ENCODE assay signal across 9 cellular contexts in genomic region chr3:46909535-46910161, GRCh38. TPM values are rescaled to one million over a fixed set of nuclear protein-coding genes. Genes with fewer than 3 reads are reported as not detected.
DNase-seq lines count a peak whose midpoint lies in the region; ATAC-seq and TF ChIP-seq lines count a peak whose summit lies in the region.
"Had no signal": no experiment of that assay in that cellular context is flagged by ENCODE, and none has a peak within 500 bp of the region (broad histone marks: within the 10 kb centered on the region; RNA-seq: fewer than 3 reads in every experiment).

No MANE protein-coding gene starts in this region.

- H3K27me3 ChIP-seq in GM06990 (replicated peaks; ENCODE audit: control insufficient read depth, insufficient read depth, low read length) (no peaks in the 10 kb centered on the region), PC-3 (ENCODE audit: low read length) (no peaks in the 10 kb centered on the region), esophagus squamous epithelium (peaks cover 0 to 7% (median 0%) of the 10 kb centered on the region in 4 donors)

- peak; percentile 91 for TF ChIP-seq CTCF in GM06990 (IDR thresholded peaks at IDR 0.05; ENCODE audit: insufficient read depth, low read length, poor library complexity, severe bottlenecking)
- TF ChIP-seq CTCF in PC-3 (conservative IDR thresholded peaks at IDR 0.05; ENCODE audit: low read depth, low read length), result peak; percentile 92
- peak; percentile 69 to 89 (median 78) for TF ChIP-seq CTCF in esophagus squamous epithelium (IDR thresholded peaks at IDR 0.05)

- BruUV-seq in PC-3 (replicated peaks; lab: Mats Ljungman, UMichigan), result no TSS peak

- peak overlapping the region; percentile 39; the same call in 1 of the 2 replicates for H2AFZ ChIP-seq in PC-3 (ENCODE audit: low read length)

- peaks cover 9 to 12% of the 10 kb centered on the region in 2 donors for H3K4me1 Mint-ChIP-seq in natural killer cell treated with Interleukin-12 subunit alpha and Interleukin-12 subunit beta and Interleukin-15 and Interleukin-18, amount 100 ng/mL, for 72 hours (ENCODE audit: low read depth in 2 of 2)

- no peak overlapping the region for H3K9ac ChIP-seq in PC-3 (ENCODE audit: low read length)

- CTCF ChIA-PET in PC-3 (lab: Charles Lee), result interaction anchor here (0.5 to 1.6 kb wide), 11 partner anchors 15 to 246 kb away, joined by 3 to 11 read pairs (median 4); partner anchors contain the start of gene NBEAL2

- no peaks in the 10 kb centered on the region for H3K9me2 ChIP-seq in PC-3 (replicated peaks; ENCODE audit: low read length)

- intact Hi-C loops in PC-3 (cut with micrococcal nuclease) (loop anchor here (1.0 kb wide), 1 partner anchor 204 kb away; no protein-coding TSS in a partner anchor), esophagus squamous epithelium (cut with DNase I) (no loop called here)

- WGBS in esophagus squamous epithelium, 2 donors, result 2% methylated on average over 8 of the region's 18 CpGs; no CpG with 5 or more reads in 1 of the 2 donors

- H3K27ac ChIP-seq in PC-3 (ENCODE audit: low read length) (no peak overlapping the region), esophagus squamous epithelium (no peak overlapping the region)

- H3K27me3 Mint-ChIP-seq in natural killer cell treated with Interleukin-12 subunit alpha and Interleukin-12 subunit beta and Interleukin-15 and Interleukin-18, amount 100 ng/mL, for 72 hours, result no peaks in the 10 kb centered on the region

- H3K9me3 ChIP-seq in PC-3 (ENCODE audit: low read length) (no peaks in the 10 kb centered on the region), esophagus squamous epithelium (no peaks in the 10 kb centered on the region)

- H3K4me3 ChIP-seq in GM06990 (replicated peaks; ENCODE audit: low read depth, low read length), result no peak overlapping the region
- no peak overlapping the region for H3K4me3 ChIP-seq in PC-3 (ENCODE audit: low read length)
- no peak overlapping the region for H3K4me3 ChIP-seq in esophagus squamous epithelium

- no peak overlapping the region for H3K4me3 Mint-ChIP-seq in natural killer cell treated with Interleukin-12 subunit alpha and Interleukin-12 subunit beta and Interleukin-15 and Interleukin-18, amount 100 ng/mL, for 72 hours

- POLR2A ChIA-PET in PC-3 (lab: Charles Lee; ENCODE audit: unreplicated experiment), result interaction anchor here (0.6 kb wide), 1 partner anchor 502 kb away, joined by 6 read pairs; the partner anchor contains the start of genes CCR5AS and CCRL2

- H3K36me3 Mint-ChIP-seq in natural killer cell treated with Interleukin-12 subunit alpha and Interleukin-12 subunit beta and Interleukin-15 and Interleukin-18, amount 100 ng/mL, for 72 hours, result peaks cover 5% of the 10 kb centered on the region

- peak; percentile 71 for DNase-seq in GM06990 (ENCODE audit: extremely low read depth, insufficient read length)
- peak in 65 of 76 experiments; percentile 6 to 80 (median 54) for DNase-seq in HUDEP-2 (lab: John Stamatoyannopoulos, UW; ENCODE audit: unreplicated experiment in 76 of 76)
- DNase-seq in PC-3, result peak; percentile 87
- DNase-seq in activated T-cell treated with anti-CD3 and anti-CD28 coated beads for 4 hours, result peak; percentile 70
- DNase-seq in esophagus squamous epithelium (lab: John Stamatoyannopoulos, UW), result no peak
- peak; percentile 81 for DNase-seq in natural killer cell treated with Interleukin-12 subunit alpha and Interleukin-12 subunit beta and Interleukin-15 and Interleukin-18, amount 100 ng/mL, for 72 hours (ENCODE audit: low spot score)
- DNase-seq in stimulated activated CD8-positive, alpha-beta memory T cell treated with anti-CD3 and anti-CD28 coated beads, Interleukin-7, amount 100 ng/mL, for 48 hours (ENCODE audit: extremely low read depth in 1 of 2, low read depth in 1 of 2), result peak; percentile 64 to 77

- H3K36me3 ChIP-seq in GM06990 (ENCODE audit: control insufficient read depth, insufficient read depth, low read length) (no peaks in the 10 kb centered on the region), PC-3 (ENCODE audit: low read depth, low read length) (no peaks in the 10 kb centered on the region), esophagus squamous epithelium (no peaks in the 10 kb centered on the region)

- no peak for TF ChIP-seq POLR2A in esophagus squamous epithelium (IDR thresholded peaks at IDR 0.05)

- H3K4me2 ChIP-seq in PC-3 (ENCODE audit: low read length), result peak overlapping the region; percentile 38

- H3K79me2 ChIP-seq in PC-3 (ENCODE audit: low read length), result no peaks in the 10 kb centered on the region

- H3K27ac Mint-ChIP-seq in natural killer cell treated with Interleukin-12 subunit alpha and Interleukin-12 subunit beta and Interleukin-15 and Interleukin-18, amount 100 ng/mL, for 72 hours, result no peak overlapping the region

- peaks cover 5% of the 10 kb centered on the region; the same call in 1 of the 2 replicates for H3K4me1 ChIP-seq in PC-3 (ENCODE audit: insufficient read depth, low read length)
- H3K4me1 ChIP-seq in esophagus squamous epithelium, result peaks cover 16 to 36% (median 17%) of the 10 kb centered on the region in 3 donors

- H4K20me1 ChIP-seq in PC-3 (ENCODE audit: low read length), result no peaks in the 10 kb centered on the region

- H3F3A ChIP-seq in PC-3 (ENCODE audit: low read length, unreplicated experiment), result no peaks in the 10 kb centered on the region

- H3K9me3 Mint-ChIP-seq in natural killer cell treated with Interleukin-12 subunit alpha and Interleukin-12 subunit beta and Interleukin-15 and Interleukin-18, amount 100 ng/mL, for 72 hours, result no peaks in the 10 kb centered on the region

- ATAC-seq in PC-3, result peak; percentile 83
- ATAC-seq in natural killer cell treated with Interleukin-12 subunit alpha and Interleukin-12 subunit beta and Interleukin-15 and Interleukin-18, amount 100 ng/mL, for 72 hours, result peak; percentile 78 to 82
- ATAC-seq in HG03097 (IDR thresholded peaks at IDR 0.05; ENCODE audit: low FRiP score, unreplicated experiment), result no peak

RNA-seq across cellular contexts. Expression of gene PTH1R, which starts 32.1 kb away (rescaled TPM):
- total RNA-seq in PC-3 (2014; rRNA removed) (not detected in 2 replicates), esophagus squamous epithelium (1 to 10 TPM in 3 of 4 donors, under 1 TPM in 1; 0.40 to 1.9 (median 1.5) TPM)
- total RNA-seq in natural killer cell treated with Interleukin-12 subunit alpha and Interleukin-12 subunit beta and Interleukin-15 and Interleukin-18, amount 100 ng/mL, for 72 hours, result not detected
- total RNA-seq: glomerular endothelial cell had no signal

RNA-seq across cellular contexts. Expression of gene MYL3, which starts 46.4 kb away (rescaled TPM):
- total RNA-seq in PC-3 (2014; rRNA removed) (not detected in 2 replicates), esophagus squamous epithelium (1 to 10 TPM in 1 of 4 donors, under 1 TPM in 1, not detected in 2; 0.38 to 1.1 TPM)
- total RNA-seq in natural killer cell treated with Interleukin-12 subunit alpha and Interleukin-12 subunit beta and Interleukin-15 and Interleukin-18, amount 100 ng/mL, for 72 hours, result not detected
- total RNA-seq: glomerular endothelial cell had no signal
